30 cellular contexts compared by ENCODE assay signal in the genomic region with DNA sequence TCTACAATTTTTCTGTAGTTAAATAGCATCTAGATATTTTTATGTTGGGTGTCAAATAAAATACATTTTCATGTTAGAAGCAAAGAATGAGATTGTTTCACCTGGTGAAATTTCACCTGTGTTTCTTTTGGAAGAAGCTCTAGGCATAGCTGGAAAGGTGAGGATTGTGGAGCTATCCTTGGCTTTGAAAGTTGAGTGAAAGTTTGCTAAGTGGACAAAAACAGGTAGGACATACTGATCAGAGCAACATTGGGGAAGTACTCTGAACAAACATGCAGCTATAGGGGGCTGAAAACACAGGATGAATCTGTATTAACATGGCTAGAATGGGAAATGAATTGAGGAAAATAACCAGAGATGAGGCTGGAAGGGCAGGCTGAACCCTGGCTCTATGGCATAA. TPM values are rescaled to one million over a fixed set of nuclear protein-coding genes. Genes with fewer than 3 reads are reported as not detected.
"Had no signal": no experiment of that assay in that cellular context is flagged by ENCODE, and none has a peak within 500 bp of the region (broad histone marks: within the 10 kb centered on the region; RNA-seq: fewer than 3 reads in every experiment).

No MANE protein-coding gene starts in this region.

- H3K4me3 ChIP-seq: stomach, suprapubic skin, testis, thoracic aorta, thyroid gland, tibial artery, tibial nerve, transverse colon, upper lobe of left lung, upper lobe of right lung, uterus, vagina had no signal

- H3K36me3 Mint-ChIP-seq: stimulated activated effector memory CD8-positive, alpha-beta T cell treated with anti-CD3 and anti-CD28 coated beads, Interleukin-12 subunit alpha, Interleukin-12 subunit beta, amount 100 ng/mL, for 72 hours; stimulated activated memory B cell treated with anti-CD40 and anti-IgM and Interleukin-4, amounts not matched to agents 10 μg/mL and 1 μg/mL and 100 μg/mL, for 72 hours; stimulated activated naive B cell treated with anti-CD40 and anti-IgM and Interleukin-4, amounts not matched to agents 10 μg/mL and 1 μg/mL and 100 μg/mL, for 72 hours; type B pancreatic cell had no signal

- H3K9me3 ChIP-seq: stomach, suprapubic skin, testis, thoracic aorta, thyroid gland, tibial artery, tibial nerve, transverse colon, upper lobe of left lung, upper lobe of right lung, uterus, vagina had no signal

- H3K4me1 Mint-ChIP-seq: stimulated activated effector memory CD8-positive, alpha-beta T cell treated with anti-CD3 and anti-CD28 coated beads, Interleukin-12 subunit alpha, Interleukin-12 subunit beta, amount 100 ng/mL, for 72 hours; stimulated activated memory B cell treated with anti-CD40 and anti-IgM and Interleukin-4, amounts not matched to agents 10 μg/mL and 1 μg/mL and 100 μg/mL, for 72 hours; stimulated activated naive B cell treated with anti-CD40 and anti-IgM and Interleukin-4, amounts not matched to agents 10 μg/mL and 1 μg/mL and 100 μg/mL, for 72 hours; stimulated activated naive CD8-positive, alpha-beta T cell treated with anti-CD3 and anti-CD28 coated beads, Interleukin-15, amount 100 ng/mL, for 72 hours had no signal

- H3K4me3 Mint-ChIP-seq: stimulated activated effector memory CD8-positive, alpha-beta T cell treated with anti-CD3 and anti-CD28 coated beads, Interleukin-12 subunit alpha, Interleukin-12 subunit beta, amount 100 ng/mL, for 72 hours; stimulated activated memory B cell treated with anti-CD40 and anti-IgM and Interleukin-4, amounts not matched to agents 10 μg/mL and 1 μg/mL and 100 μg/mL, for 72 hours; stimulated activated naive B cell treated with anti-CD40 and anti-IgM and Interleukin-4, amounts not matched to agents 10 μg/mL and 1 μg/mL and 100 μg/mL, for 72 hours; stimulated activated naive CD8-positive, alpha-beta T cell treated with anti-CD3 and anti-CD28 coated beads, Interleukin-15, amount 100 ng/mL, for 72 hours; stimulated activated naive CD8-positive, alpha-beta T cell treated with anti-CD3 and anti-CD28 coated beads, Interleukin-15, Interleukin-2, amounts not matched to agents 100 ng/mL and 50 ng/mL, for 24 hours; type B pancreatic cell had no signal

- H3K27me3 ChIP-seq: stomach, suprapubic skin, testis, thyroid gland, tibial artery, tibial nerve, transverse colon, upper lobe of left lung, upper lobe of right lung, uterus, vagina had no signal

- H3K27me3 Mint-ChIP-seq: stimulated activated memory B cell treated with anti-CD40 and anti-IgM and Interleukin-4, amounts not matched to agents 10 μg/mL and 1 μg/mL and 100 μg/mL, for 72 hours; stimulated activated naive B cell treated with anti-CD40 and anti-IgM and Interleukin-4, amounts not matched to agents 10 μg/mL and 1 μg/mL and 100 μg/mL, for 72 hours; stimulated activated naive CD8-positive, alpha-beta T cell treated with anti-CD3 and anti-CD28 coated beads, Interleukin-15, amount 100 ng/mL, for 72 hours; stimulated activated naive CD8-positive, alpha-beta T cell treated with anti-CD3 and anti-CD28 coated beads, Interleukin-15, Interleukin-2, amounts not matched to agents 100 ng/mL and 50 ng/mL, for 24 hours; type B pancreatic cell had no signal

- H3K36me3 ChIP-seq: stomach, suprapubic skin, thoracic aorta, thyroid gland, tibial artery, tibial nerve, transverse colon, upper lobe of left lung, upper lobe of right lung, uterus, vagina had no signal

- DNase-seq: stimulated activated CD4-positive, alpha-beta T cell treated with anti-CD3 and anti-CD28 coated beads, Interleukin-2, amount 100 ng/mL, for 48 hours; stimulated activated CD4-positive, alpha-beta T cell treated with anti-CD3 and anti-CD28 coated beads, Interleukin-4, amount 100 ng/mL, for 1 hour; stimulated activated CD4-positive, alpha-beta T cell treated with anti-CD3 and anti-CD28 coated beads, Interleukin-4, amount 100 ng/mL, for 24 hours; stimulated activated CD4-positive, alpha-beta T cell treated with anti-CD3 and anti-CD28 coated beads, Interleukin-4, amount 100 ng/mL, for 4 hours; stimulated activated CD8-positive, alpha-beta memory T cell treated with anti-CD3 and anti-CD28 coated beads, Interleukin-4, amount 100 ng/mL, for 48 hours; stimulated activated naive B cell treated with anti-CD40 and anti-IgM and Interleukin-4, amounts not matched to agents 10 μg/mL and 1 μg/mL and 100 μg/mL, for 72 hours; stimulated activated naive CD4-positive, alpha-beta T cell; stimulated activated naive CD4-positive, alpha-beta T cell treated with Interleukin-2 at 50 U/mL for 16 hours; stimulated activated naive CD8-positive, alpha-beta T cell treated with anti-CD3 and anti-CD28 coated beads, Interleukin-15, amount 100 ng/mL, for 72 hours; stimulated activated naive CD8-positive, alpha-beta T cell treated with anti-CD3 and anti-CD28 coated beads, Interleukin-15, Interleukin-2, amounts not matched to agents 100 U/mL and 50 U/mL, for 24 hours; stomach; substantia nigra; testis; thyroid gland; tibial artery; transverse colon; trophoblast cell; upper lobe of left lung; upper lobe of right lung; uterus had no signal

- H3K27ac Mint-ChIP-seq: stimulated activated effector memory CD8-positive, alpha-beta T cell treated with anti-CD3 and anti-CD28 coated beads, Interleukin-12 subunit alpha, Interleukin-12 subunit beta, amount 100 ng/mL, for 72 hours; stimulated activated memory B cell treated with anti-CD40 and anti-IgM and Interleukin-4, amounts not matched to agents 10 μg/mL and 1 μg/mL and 100 μg/mL, for 72 hours; stimulated activated naive B cell treated with anti-CD40 and anti-IgM and Interleukin-4, amounts not matched to agents 10 μg/mL and 1 μg/mL and 100 μg/mL, for 72 hours; stimulated activated naive CD8-positive, alpha-beta T cell treated with anti-CD3 and anti-CD28 coated beads, Interleukin-15, amount 100 ng/mL, for 72 hours; stimulated activated naive CD8-positive, alpha-beta T cell treated with anti-CD3 and anti-CD28 coated beads, Interleukin-15, Interleukin-2, amounts not matched to agents 100 ng/mL and 50 ng/mL, for 24 hours; type B pancreatic cell had no signal

- FAIRE-seq: urothelium cell line had no signal

- ATAC-seq: stimulated activated effector memory CD8-positive, alpha-beta T cell treated with anti-CD3 and anti-CD28 coated beads, Interleukin-12 subunit alpha, Interleukin-12 subunit beta, amount 100 ng/mL, for 72 hours; stimulated activated memory B cell treated with anti-CD40 and anti-IgM and Interleukin-4, amounts not matched to agents 10 μg/mL and 1 μg/mL and 100 μg/mL, for 72 hours; stimulated activated naive B cell treated with anti-CD40 and anti-IgM and Interleukin-4, amounts not matched to agents 10 μg/mL and 1 μg/mL and 100 μg/mL, for 72 hours; stimulated activated naive CD8-positive, alpha-beta T cell treated with anti-CD3 and anti-CD28 coated beads, Interleukin-15, amount 100 ng/mL, for 72 hours; stimulated activated naive CD8-positive, alpha-beta T cell treated with anti-CD3 and anti-CD28 coated beads, Interleukin-15, Interleukin-2, amounts not matched to agents 100 U/mL and 50 U/mL, for 24 hours; upper lobe of right lung had no signal

- H3K9me3 Mint-ChIP-seq: stimulated activated memory B cell treated with anti-CD40 and anti-IgM and Interleukin-4, amounts not matched to agents 10 μg/mL and 1 μg/mL and 100 μg/mL, for 72 hours; stimulated activated naive CD8-positive, alpha-beta T cell treated with anti-CD3 and anti-CD28 coated beads, Interleukin-15, amount 100 ng/mL, for 72 hours; type B pancreatic cell had no signal

- H3K4me1 ChIP-seq: stomach, suprapubic skin, testis, thyroid gland, tibial artery, transverse colon, upper lobe of left lung, upper lobe of right lung, uterus, vagina had no signal

- H3K27ac ChIP-seq: stomach, suprapubic skin, testis, thoracic aorta, thyroid gland, tibial artery, tibial nerve, transverse colon, upper lobe of left lung, upper lobe of right lung, uterus, vagina had no signal

RNA-seq across cellular contexts. Expression of a gene that starts 18.8 kb away (rescaled TPM):
- total RNA-seq: subcutaneous adipose tissue, thyroid gland, upper lobe of right lung had no signal
